ENCODE assay signal across 22 cellular contexts in the genomic region with DNA sequence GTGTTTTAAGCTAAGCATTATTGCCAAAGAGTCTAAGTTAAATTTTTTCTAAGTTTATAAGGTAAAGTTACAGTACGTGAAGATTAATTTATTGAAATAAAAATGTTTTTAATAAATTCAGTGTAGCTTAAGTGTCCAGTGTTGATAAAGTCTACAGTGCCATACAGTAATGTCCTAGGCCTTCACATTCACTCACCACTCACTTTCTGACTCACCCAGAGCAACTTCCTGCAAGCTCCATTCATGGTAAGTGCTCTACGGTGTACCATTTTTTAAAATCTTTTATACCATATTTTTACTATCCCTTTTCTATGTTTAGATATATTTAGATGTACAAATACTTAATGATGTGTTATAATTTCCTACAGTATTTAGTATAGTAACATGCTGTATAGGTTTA.
"Had no signal": no experiment of that assay in that cellular context is flagged by ENCODE, and none has a peak within 500 bp of the region (broad histone marks: within the 10 kb centered on the region; RNA-seq: fewer than 3 reads in every experiment).

No MANE protein-coding gene starts in this region.

- ATAC-seq: activated CD8-positive, alpha-beta T cell treated with anti-CD3 and anti-CD28 coated beads, Interleukin-2, amount 10 ng/mL, durations not matched to agents 7 days and 5 days; Panc1; WTC11 had no signal

- H3K4me3 ChIP-seq: adrenal gland, MG63 had no signal

- DNase-seq: activated CD4-positive, alpha-beta T cell treated with anti-CD3 and anti-CD28 coated beads for 48 hours; activated CD4-positive, alpha-beta T cell treated with anti-CD3 and anti-CD28 coated beads, Interleukin-2, amount 50 U/mL, for 4 hours; activated CD4-positive, CD25-positive, alpha-beta regulatory T cell treated with anti-CD3 and anti-CD28 coated beads, Interleukin-2, amount 50 U/mL, for 72 hours; activated CD8-positive, alpha-beta memory T cell treated with anti-CD3 and anti-CD28 coated beads, Interleukin-2, amount 50 U/mL, for 48 hours; activated CD8-positive, alpha-beta T cell treated with anti-CD3 and anti-CD28 coated beads, Interleukin-2, amount 10 ng/mL, durations not matched to agents 7 days and 5 days; activated naive CD4-positive, alpha-beta T cell treated with anti-CD3 and anti-CD28 coated beads, Interleukin-2, amount 50 U/mL, for 16 hours; activated naive CD8-positive, alpha-beta T cell treated with anti-CD3 and anti-CD28 coated beads, Interleukin-2, amount 10 ng/mL, durations not matched to agents 7 days and 5 days; activated T-cell treated with anti-CD3 and anti-CD28 coated beads, Interleukin-2, amount 50 U/mL, for 1 hour; adrenal gland; anterior cingulate cortex; MG63; NCI-H1092 treated with DMSO at 0.1 percent for 48 hours; NCI-H1417 treated with DMSO at 0.1 percent for 48 hours; NCI-H1694; NCI-H2029 treated with DMSO at 0.1 percent for 48 hours; NCI-H510A treated with DMSO at 0.1 percent for 48 hours; NCI-H69; NK-92 treated with Interleukin-12 subunit alpha and Interleukin-12 subunit beta, amount 100 ng/mL, for 24 hours; OCI-M1; SHP77 treated with DMSO at 0.1 percent for 48 hours had no signal
